Comparison of ENCODE assay signal across 8 cellular contexts in the genomic region with DNA sequence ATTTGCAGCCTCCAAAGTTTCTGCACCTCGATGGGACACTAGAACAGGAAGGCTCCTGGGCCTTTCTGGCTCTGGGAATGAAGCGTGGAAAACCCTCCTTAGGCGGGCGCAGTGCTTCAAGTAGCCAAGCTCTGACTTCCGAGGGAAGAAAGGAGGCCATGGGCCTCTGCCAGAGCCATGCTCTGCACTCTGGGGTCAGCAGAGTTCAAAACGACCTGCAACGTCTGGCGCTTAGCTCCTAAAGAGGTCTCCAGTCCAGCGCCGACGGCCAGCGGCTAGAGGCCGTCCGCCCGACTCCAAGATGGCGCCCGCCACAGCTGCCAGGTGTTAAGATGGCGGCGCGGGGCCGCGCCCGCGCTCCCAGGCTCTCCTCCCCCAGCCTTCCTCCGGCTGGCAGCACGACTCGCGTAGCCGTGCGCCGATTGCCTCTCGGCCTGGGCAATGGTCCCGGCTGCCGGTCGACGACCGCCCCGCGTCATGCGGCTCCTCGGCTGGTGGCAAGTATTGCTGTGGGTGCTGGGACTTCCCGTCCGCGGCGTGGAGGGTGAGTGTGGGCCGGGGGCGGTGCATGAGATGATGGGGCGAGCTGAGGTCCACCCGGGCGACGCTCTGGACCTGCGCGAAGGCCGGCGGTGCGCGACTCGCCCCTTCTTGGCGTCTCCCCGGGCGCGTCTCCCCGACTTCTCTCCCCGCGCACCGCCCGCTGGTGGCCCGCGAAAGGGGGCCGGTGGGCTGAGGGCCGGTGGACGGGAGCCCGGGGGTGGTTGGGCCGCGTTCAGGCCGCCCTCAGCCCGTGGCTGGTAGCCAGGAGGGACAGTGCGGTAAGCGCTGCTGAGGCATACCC. TPM values are rescaled to one million over a fixed set of nuclear protein-coding genes. Genes with fewer than 3 reads are reported as not detected.
DNase-seq lines count a peak whose midpoint lies in the region; ATAC-seq and TF ChIP-seq lines count a peak whose summit lies in the region.

A gene with protein sequence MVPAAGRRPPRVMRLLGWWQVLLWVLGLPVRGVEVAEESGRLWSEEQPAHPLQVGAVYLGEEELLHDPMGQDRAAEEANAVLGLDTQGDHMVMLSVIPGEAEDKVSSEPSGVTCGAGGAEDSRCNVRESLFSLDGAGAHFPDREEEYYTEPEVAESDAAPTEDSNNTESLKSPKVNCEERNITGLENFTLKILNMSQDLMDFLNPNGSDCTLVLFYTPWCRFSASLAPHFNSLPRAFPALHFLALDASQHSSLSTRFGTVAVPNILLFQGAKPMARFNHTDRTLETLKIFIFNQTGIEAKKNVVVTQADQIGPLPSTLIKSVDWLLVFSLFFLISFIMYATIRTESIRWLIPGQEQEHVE (plus strand): TSS at position 385 of the 844 bp plus-strand sequence. CDS start 57 bp downstream, at position 442.

- WGBS in ectodermal cell, 2 experiments = 4% methylated on average over 79 of the region's 79 CpGs

- H3K9me3 ChIP-seq in ectodermal cell (ENCODE audit: control insufficient read depth, low read length) = no peaks in the 10 kb centered on the region
- H3K9me3 ChIP-seq in lower lobe of right lung = no peaks in the 10 kb centered on the region

- H3K27me3 Mint-ChIP-seq in activated CD8-positive, alpha-beta T cell treated with anti-CD3 and anti-CD28 coated beads for 36 hours = no peaks in the 10 kb centered on the region

- peak within 1 kb of the TSS; percentile 98 for H3K4me3 ChIP-seq in BJ (ENCODE audit: low read depth, low read length)
- peak within 1 kb of the TSS; percentile 82 for H3K4me3 ChIP-seq in ectodermal cell (ENCODE audit: insufficient read depth, low read depth, low read length)
- peak within 1 kb of the TSS; percentile 97 for H3K4me3 ChIP-seq in lower lobe of right lung

- intact Hi-C loops in activated CD8-positive, alpha-beta T cell treated with anti-CD3 and anti-CD28 coated beads for 36 hours (cut with micrococcal nuclease) = no loop called here
- intact Hi-C loops in lower lobe of right lung (cut with DNase I) = no loop called here

- no peak for TF ChIP-seq CTCF in BJ (IDR thresholded peaks at IDR 0.05; ENCODE audit: insufficient read depth, low read depth, low read length)
- no peak for TF ChIP-seq CTCF in activated CD8-positive, alpha-beta T cell treated with anti-CD3 and anti-CD28 coated beads for 36 hours (IDR thresholded peaks at IDR 0.05)
- no peak for TF ChIP-seq CTCF in lower lobe of right lung (IDR thresholded peaks at IDR 0.05)

- H3K27ac ChIP-seq in ectodermal cell (ENCODE audit: insufficient read depth, low read depth, low read length, poor library complexity, severe bottlenecking) (peak within 1 kb of the TSS; percentile 72), lower lobe of right lung (peak within 1 kb of the TSS; percentile 98)

- peak within 1 kb of the TSS; percentile 85 for H3K4me3 Mint-ChIP-seq in activated CD8-positive, alpha-beta T cell treated with anti-CD3 and anti-CD28 coated beads for 36 hours

- H3K27me3 ChIP-seq in BJ (ENCODE audit: control insufficient read depth, insufficient read depth, low read length) (no peaks in the 10 kb centered on the region), ectodermal cell (ENCODE audit: control insufficient read depth, insufficient read depth, low read length, poor library complexity, severe bottlenecking) (no peaks in the 10 kb centered on the region), lower lobe of right lung (ENCODE audit: low read depth) (no peaks in the 10 kb centered on the region)

- DNase-seq in BJ (ENCODE audit: low read depth) = peak; percentile 33
- DNase-seq in GM19238 (ENCODE audit: insufficient read length, low spot score) = peak; percentile 81
- DNase-seq in NCI-H774 (lab: John Stamatoyannopoulos, UW) = peak; percentile 81
- DNase-seq in activated CD8-positive, alpha-beta T cell treated with anti-CD3 and anti-CD28 coated beads for 36 hours = peak; percentile 87
- DNase-seq in lower lobe of right lung = peak; percentile 94
- DNase-seq in stimulated activated CD4-positive, alpha-beta T cell treated with anti-CD3 and anti-CD28 coated beads, TNF-alpha, amount 100 ng/mL, for 24 hours (ENCODE audit: low read depth in 3 of 3) = peak; percentile 65 to 79 (median 65)

- H3K27ac Mint-ChIP-seq in activated CD8-positive, alpha-beta T cell treated with anti-CD3 and anti-CD28 coated beads for 36 hours = peak within 1 kb of the TSS; percentile 94

- H3K9me3 Mint-ChIP-seq in activated CD8-positive, alpha-beta T cell treated with anti-CD3 and anti-CD28 coated beads for 36 hours = no peaks in the 10 kb centered on the region

- POLR2A ChIA-PET in BJ (lab: Charles Lee) = no interaction called here
- POLR2A ChIA-PET in activated CD8-positive, alpha-beta T cell treated with anti-CD3 and anti-CD28 coated beads for 36 hours (lab: Charles Lee) = interaction anchor here (0.7 to 3.3 kb wide), 15 partner anchors 9 to 43 kb away, joined by 3 to 19 read pairs (median 4); a partner anchor contains a TSS

- ATAC-seq in HG03442 (IDR thresholded peaks at IDR 0.05; ENCODE audit: unreplicated experiment) (peak; percentile 82), lower lobe of right lung (peak; percentile 98 to 99)
- peak; percentile 87 for ATAC-seq in activated CD8-positive, alpha-beta T cell treated with anti-CD3 and anti-CD28 coated beads for 36 hours

- peaks cover 4% of the 10 kb centered on the region for H3K36me3 Mint-ChIP-seq in activated CD8-positive, alpha-beta T cell treated with anti-CD3 and anti-CD28 coated beads for 36 hours (ENCODE audit: low read depth)

- peaks cover 32% of the 10 kb centered on the region for H3K4me1 Mint-ChIP-seq in activated CD8-positive, alpha-beta T cell treated with anti-CD3 and anti-CD28 coated beads for 36 hours (ENCODE audit: low read depth)

- H3K4me1 ChIP-seq in ectodermal cell (ENCODE audit: control insufficient read depth, insufficient read depth, low read length) (no peaks in the 10 kb centered on the region), lower lobe of right lung (peaks cover 28% of the 10 kb centered on the region)

- H3K36me3 ChIP-seq in BJ (ENCODE audit: control insufficient read depth, insufficient read depth, low read length) (no peaks in the 10 kb centered on the region), ectodermal cell (ENCODE audit: control insufficient read depth, insufficient read depth, low read length) (no peaks in the 10 kb centered on the region), lower lobe of right lung (no peaks in the 10 kb centered on the region)

- CTCF ChIA-PET in BJ (lab: Yijun Ruan, JAX) = interaction anchor here (0.8 to 2.5 kb wide), 5 partner anchors 10 to 453 kb away, joined by 3 to 12 read pairs (median 4); a partner anchor contains a TSS
- CTCF ChIA-PET in activated CD8-positive, alpha-beta T cell treated with anti-CD3 and anti-CD28 coated beads for 36 hours (lab: Charles Lee) = interaction anchor here (0.9 to 2.9 kb wide), 4 partner anchors 12 to 34 kb away, joined by 3 to 8 read pairs (median 4); a partner anchor contains a TSS

RNA-seq across cellular contexts. Expression of the gene that starts here (rescaled TPM):
- 124 and 178 TPM in 2 replicates for polyA plus RNA-seq in BJ (2011; rRNA removed)
- polyA minus RNA-seq in BJ (2011; rRNA and poly(A)+ RNA removed) = 46.2 and 53.9 TPM in 2 replicates
- 10 to 100 TPM; 17.1 to 26.7 TPM for total RNA-seq in activated CD8-positive, alpha-beta T cell treated with anti-CD3 and anti-CD28 coated beads for 36 hours
- 37.9 TPM for polyA plus RNA-seq in ectodermal cell (2013, experiment 1 of 4)
- 38.5 TPM for polyA plus RNA-seq in ectodermal cell (2013, experiment 2 of 4)
- polyA plus RNA-seq in ectodermal cell (2013, experiment 3 of 4) = 28.7 TPM
- polyA plus RNA-seq in ectodermal cell (2013, experiment 4 of 4) = 41.7 TPM
- 56.8 TPM for total RNA-seq in lower lobe of right lung

Comparison
In these comparisons a context has a peak if more than half of its experiments do, and no peak if none do; other contexts are left out.
1. Peak in every context shown above with its lines: DNase-seq, ATAC-seq, H3K4me3 ChIP-seq and H3K27ac ChIP-seq.
2. DNase-seq: peak in every context shown above with its lines; median percentile 94 in lower lobe of right lung; 87 in activated CD8-positive, alpha-beta T cell treated with anti-CD3 and anti-CD28 coated beads for 36 hours; 81 in GM19238; 81 in NCI-H774; 65 in stimulated activated CD4-positive, alpha-beta T cell treated with anti-CD3 and anti-CD28 coated beads, TNF-alpha, amount 100 ng/mL, for 24 hours; 33 in BJ.